1 cellular context compared by ENCODE assay signal in the genomic region with DNA sequence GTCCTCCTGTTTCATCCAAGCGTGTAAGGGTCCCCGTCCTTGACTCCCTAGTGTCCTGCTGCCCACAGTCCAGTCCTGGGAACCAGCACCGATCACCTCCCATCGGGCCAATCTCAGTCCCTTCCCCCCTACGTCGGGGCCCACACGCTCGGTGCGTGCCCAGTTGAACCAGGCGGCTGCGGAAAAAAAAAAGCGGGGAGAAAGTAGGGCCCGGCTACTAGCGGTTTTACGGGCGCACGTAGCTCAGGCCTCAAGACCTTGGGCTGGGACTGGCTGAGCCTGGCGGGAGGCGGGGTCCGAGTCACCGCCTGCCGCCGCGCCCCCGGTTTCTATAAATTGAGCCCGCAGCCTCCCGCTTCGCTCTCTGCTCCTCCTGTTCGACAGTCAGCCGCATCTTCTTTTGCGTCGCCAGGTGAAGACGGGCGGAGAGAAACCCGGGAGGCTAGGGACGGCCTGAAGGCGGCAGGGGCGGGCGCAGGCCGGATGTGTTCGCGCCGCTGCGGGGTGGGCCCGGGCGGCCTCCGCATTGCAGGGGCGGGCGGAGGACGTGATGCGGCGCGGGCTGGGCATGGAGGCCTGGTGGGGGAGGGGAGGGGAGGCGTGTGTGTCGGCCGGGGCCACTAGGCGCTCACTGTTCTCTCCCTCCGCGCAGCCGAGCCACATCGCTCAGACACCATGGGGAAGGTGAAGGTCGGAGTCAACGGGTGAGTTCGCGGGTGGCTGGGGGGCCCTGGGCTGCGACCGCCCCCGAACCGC.
A peak's percentile ranks its signal among the peaks of the same experiment; 100 is the strongest.
TF ChIP-seq lines count a peak whose summit lies in the region.

Gene GAPDH (plus strand): TSS at position 360 of the 756 bp plus-strand sequence. CDS start 316 bp downstream, at position 676.

TF ChIP-seq in K562, 482 proteins besides CTCF, POLR2A, EP300 and RAD21 (continued from another document and continues in another):
- TF ChIP-seq ZNF384 (IDR thresholded peaks at IDR 0.05; ENCODE audit: low read depth, low read length) (peak; percentile 95), ZKSCAN8 (CRISPR knock-in tag; IDR thresholded peaks at IDR 0.05) (no peak), YY1 (IDR thresholded peaks at IDR 0.05; ENCODE audit: borderline replicate concordance in 1 of 3, control insufficient read depth in 1 of 3, extremely low read depth in 1 of 3, insufficient read depth in 3 of 3, insufficient read length in 1 of 3, insufficient replicate concordance in 2 of 3, low read depth in 1 of 3, low read length in 2 of 3) (peak in 2 of 3 experiments; percentile 23 to 48), HMBOX1 (IDR thresholded peaks at IDR 0.05) (no peak), SP2 (IDR thresholded peaks at IDR 0.05; ENCODE audit: extremely low read depth, low read depth, low read length, poor library complexity, severe bottlenecking) (no peak), MCM2 (IDR thresholded peaks at IDR 0.05; ENCODE audit: low read depth) (no peak), SLC30A9 (CRISPR knock-in tag; IDR thresholded peaks at IDR 0.05) (no peak), HIVEP1 (CRISPR knock-in tag; IDR thresholded peaks at IDR 0.05) (no peak), DNMT1 (IDR thresholded peaks at IDR 0.05) (no peak), HNRNPUL1 (IDR thresholded peaks at IDR 0.05; ENCODE audit: low read length) (no peak), GTF2A2 (tag; IDR thresholded peaks at IDR 0.05) (peak; percentile 83), POLR2B (IDR thresholded peaks at IDR 0.05; ENCODE audit: low read depth, partially characterized antibody) (peak; percentile 95), SMAD2 (IDR thresholded peaks at IDR 0.05; ENCODE audit: low read depth, low read length) (no peak), RBM22 (IDR thresholded peaks at IDR 0.05; ENCODE audit: low read depth, low read length, poor library complexity, severe bottlenecking) (no peak), ZBTB43 (CRISPR knock-in tag; IDR thresholded peaks at IDR 0.05) (no peak), MTF1 (CRISPR knock-in tag; IDR thresholded peaks at IDR 0.05; ENCODE audit: borderline replicate concordance) (no peak), NCOA6 (IDR thresholded peaks at IDR 0.05) (peak; percentile 71), PHTF2 (CRISPR knock-in tag; IDR thresholded peaks at IDR 0.05) (no peak), SMARCB1 (IDR thresholded peaks at IDR 0.05; ENCODE audit: insufficient read length, low read depth) (no peak), NELFE (IDR thresholded peaks at IDR 0.05; ENCODE audit: insufficient read depth, insufficient read length) (peak; percentile 43), CBX1 (IDR thresholded peaks at IDR 0.05; ENCODE audit: low read depth) (peak; percentile 86; the same call in 1 of the 2 replicates), RBM17 (IDR thresholded peaks at IDR 0.05; ENCODE audit: borderline replicate concordance, low read depth, low read length) (no peak), CHCHD3 (CRISPR knock-in tag; IDR thresholded peaks at IDR 0.05) (no peak), ZNF121 (CRISPR knock-in tag; conservative IDR thresholded peaks at IDR 0.05) (no peak), RBBP5 (IDR thresholded peaks at IDR 0.05; ENCODE audit: borderline replicate concordance, insufficient read depth, low read length, poor library complexity, severe bottlenecking) (no peak), TBP (optimal IDR thresholded peaks at IDR 0.05; ENCODE audit: low read depth, low read length) (peak; percentile 98)
- TF ChIP-seq, protein P1, sequence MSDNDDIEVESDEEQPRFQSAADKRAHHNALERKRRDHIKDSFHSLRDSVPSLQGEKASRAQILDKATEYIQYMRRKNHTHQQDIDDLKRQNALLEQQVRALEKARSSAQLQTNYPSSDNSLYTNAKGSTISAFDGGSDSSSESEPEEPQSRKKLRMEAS (CRISPR knock-in tag; IDR thresholded peaks at IDR 0.05), result peak; percentile 96
- TF ChIP-seq, protein P2, sequence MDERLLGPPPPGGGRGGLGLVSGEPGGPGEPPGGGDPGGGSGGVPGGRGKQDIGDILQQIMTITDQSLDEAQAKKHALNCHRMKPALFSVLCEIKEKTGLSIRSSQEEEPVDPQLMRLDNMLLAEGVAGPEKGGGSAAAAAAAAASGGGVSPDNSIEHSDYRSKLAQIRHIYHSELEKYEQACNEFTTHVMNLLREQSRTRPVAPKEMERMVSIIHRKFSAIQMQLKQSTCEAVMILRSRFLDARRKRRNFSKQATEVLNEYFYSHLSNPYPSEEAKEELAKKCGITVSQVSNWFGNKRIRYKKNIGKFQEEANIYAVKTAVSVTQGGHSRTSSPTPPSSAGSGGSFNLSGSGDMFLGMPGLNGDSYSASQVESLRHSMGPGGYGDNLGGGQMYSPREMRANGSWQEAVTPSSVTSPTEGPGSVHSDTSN (CRISPR knock-in tag; IDR thresholded peaks at IDR 0.05; ENCODE audit: low read depth), result no peak
- TF ChIP-seq, protein P2 (tag; conservative IDR thresholded peaks at IDR 0.05; ENCODE audit: low read depth), result no peak
- TF ChIP-seq, protein P3, sequence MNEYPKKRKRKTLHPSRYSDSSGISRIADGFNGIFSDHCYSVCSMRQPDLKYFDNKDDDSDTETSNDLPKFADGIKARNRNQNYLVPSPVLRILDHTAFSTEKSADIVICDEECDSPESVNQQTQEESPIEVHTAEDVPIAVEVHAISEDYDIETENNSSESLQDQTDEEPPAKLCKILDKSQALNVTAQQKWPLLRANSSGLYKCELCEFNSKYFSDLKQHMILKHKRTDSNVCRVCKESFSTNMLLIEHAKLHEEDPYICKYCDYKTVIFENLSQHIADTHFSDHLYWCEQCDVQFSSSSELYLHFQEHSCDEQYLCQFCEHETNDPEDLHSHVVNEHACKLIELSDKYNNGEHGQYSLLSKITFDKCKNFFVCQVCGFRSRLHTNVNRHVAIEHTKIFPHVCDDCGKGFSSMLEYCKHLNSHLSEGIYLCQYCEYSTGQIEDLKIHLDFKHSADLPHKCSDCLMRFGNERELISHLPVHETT (CRISPR knock-in tag; conservative IDR thresholded peaks at IDR 0.05 in 1 of 2, IDR thresholded peaks at IDR 0.05 in 1 of 2), result 0 out of 4 replicates have a peak, but pooled peaks of 1 of the 2 experiments have one; percentile 45
- TF ChIP-seq, protein P4, sequence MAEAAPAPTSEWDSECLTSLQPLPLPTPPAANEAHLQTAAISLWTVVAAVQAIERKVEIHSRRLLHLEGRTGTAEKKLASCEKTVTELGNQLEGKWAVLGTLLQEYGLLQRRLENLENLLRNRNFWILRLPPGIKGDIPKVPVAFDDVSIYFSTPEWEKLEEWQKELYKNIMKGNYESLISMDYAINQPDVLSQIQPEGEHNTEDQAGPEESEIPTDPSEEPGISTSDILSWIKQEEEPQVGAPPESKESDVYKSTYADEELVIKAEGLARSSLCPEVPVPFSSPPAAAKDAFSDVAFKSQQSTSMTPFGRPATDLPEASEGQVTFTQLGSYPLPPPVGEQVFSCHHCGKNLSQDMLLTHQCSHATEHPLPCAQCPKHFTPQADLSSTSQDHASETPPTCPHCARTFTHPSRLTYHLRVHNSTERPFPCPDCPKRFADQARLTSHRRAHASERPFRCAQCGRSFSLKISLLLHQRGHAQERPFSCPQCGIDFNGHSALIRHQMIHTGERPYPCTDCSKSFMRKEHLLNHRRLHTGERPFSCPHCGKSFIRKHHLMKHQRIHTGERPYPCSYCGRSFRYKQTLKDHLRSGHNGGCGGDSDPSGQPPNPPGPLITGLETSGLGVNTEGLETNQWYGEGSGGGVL (CRISPR knock-in tag; IDR thresholded peaks at IDR 0.05), result no peak
- TF ChIP-seq, protein P5, sequence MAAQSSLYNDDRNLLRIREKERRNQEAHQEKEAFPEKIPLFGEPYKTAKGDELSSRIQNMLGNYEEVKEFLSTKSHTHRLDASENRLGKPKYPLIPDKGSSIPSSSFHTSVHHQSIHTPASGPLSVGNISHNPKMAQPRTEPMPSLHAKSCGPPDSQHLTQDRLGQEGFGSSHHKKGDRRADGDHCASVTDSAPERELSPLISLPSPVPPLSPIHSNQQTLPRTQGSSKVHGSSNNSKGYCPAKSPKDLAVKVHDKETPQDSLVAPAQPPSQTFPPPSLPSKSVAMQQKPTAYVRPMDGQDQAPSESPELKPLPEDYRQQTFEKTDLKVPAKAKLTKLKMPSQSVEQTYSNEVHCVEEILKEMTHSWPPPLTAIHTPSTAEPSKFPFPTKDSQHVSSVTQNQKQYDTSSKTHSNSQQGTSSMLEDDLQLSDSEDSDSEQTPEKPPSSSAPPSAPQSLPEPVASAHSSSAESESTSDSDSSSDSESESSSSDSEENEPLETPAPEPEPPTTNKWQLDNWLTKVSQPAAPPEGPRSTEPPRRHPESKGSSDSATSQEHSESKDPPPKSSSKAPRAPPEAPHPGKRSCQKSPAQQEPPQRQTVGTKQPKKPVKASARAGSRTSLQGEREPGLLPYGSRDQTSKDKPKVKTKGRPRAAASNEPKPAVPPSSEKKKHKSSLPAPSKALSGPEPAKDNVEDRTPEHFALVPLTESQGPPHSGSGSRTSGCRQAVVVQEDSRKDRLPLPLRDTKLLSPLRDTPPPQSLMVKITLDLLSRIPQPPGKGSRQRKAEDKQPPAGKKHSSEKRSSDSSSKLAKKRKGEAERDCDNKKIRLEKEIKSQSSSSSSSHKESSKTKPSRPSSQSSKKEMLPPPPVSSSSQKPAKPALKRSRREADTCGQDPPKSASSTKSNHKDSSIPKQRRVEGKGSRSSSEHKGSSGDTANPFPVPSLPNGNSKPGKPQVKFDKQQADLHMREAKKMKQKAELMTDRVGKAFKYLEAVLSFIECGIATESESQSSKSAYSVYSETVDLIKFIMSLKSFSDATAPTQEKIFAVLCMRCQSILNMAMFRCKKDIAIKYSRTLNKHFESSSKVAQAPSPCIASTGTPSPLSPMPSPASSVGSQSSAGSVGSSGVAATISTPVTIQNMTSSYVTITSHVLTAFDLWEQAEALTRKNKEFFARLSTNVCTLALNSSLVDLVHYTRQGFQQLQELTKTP (IDR thresholded peaks at IDR 0.05; ENCODE audit: low read depth in 1 of 2, partially characterized antibody in 2 of 2), result peak in 1 of 2 experiments; percentile 86
- TF ChIP-seq, protein P6, sequence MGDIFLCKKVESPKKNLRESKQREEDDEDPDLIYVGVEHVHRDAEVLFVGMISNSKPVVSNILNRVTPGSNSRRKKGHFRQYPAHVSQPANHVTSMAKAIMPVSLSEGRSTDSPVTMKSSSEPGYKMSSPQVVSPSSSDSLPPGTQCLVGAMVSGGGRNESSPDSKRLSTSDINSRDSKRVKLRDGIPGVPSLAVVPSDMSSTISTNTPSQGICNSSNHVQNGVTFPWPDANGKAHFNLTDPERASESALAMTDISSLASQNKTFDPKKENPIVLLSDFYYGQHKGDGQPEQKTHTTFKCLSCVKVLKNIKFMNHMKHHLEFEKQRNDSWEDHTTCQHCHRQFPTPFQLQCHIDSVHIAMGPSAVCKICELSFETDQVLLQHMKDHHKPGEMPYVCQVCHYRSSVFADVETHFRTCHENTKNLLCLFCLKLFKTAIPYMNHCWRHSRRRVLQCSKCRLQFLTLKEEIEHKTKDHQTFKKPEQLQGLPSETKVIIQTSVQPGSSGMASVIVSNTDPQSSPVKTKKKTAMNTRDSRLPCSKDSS (IDR thresholded peaks at IDR 0.05; ENCODE audit: low read depth, partially characterized antibody), result no peak
- TF ChIP-seq, protein P7, sequence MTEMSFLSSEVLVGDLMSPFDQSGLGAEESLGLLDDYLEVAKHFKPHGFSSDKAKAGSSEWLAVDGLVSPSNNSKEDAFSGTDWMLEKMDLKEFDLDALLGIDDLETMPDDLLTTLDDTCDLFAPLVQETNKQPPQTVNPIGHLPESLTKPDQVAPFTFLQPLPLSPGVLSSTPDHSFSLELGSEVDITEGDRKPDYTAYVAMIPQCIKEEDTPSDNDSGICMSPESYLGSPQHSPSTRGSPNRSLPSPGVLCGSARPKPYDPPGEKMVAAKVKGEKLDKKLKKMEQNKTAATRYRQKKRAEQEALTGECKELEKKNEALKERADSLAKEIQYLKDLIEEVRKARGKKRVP (CRISPR knock-in tag; IDR thresholded peaks at IDR 0.05), result no peak
- TF ChIP-seq, protein P8, sequence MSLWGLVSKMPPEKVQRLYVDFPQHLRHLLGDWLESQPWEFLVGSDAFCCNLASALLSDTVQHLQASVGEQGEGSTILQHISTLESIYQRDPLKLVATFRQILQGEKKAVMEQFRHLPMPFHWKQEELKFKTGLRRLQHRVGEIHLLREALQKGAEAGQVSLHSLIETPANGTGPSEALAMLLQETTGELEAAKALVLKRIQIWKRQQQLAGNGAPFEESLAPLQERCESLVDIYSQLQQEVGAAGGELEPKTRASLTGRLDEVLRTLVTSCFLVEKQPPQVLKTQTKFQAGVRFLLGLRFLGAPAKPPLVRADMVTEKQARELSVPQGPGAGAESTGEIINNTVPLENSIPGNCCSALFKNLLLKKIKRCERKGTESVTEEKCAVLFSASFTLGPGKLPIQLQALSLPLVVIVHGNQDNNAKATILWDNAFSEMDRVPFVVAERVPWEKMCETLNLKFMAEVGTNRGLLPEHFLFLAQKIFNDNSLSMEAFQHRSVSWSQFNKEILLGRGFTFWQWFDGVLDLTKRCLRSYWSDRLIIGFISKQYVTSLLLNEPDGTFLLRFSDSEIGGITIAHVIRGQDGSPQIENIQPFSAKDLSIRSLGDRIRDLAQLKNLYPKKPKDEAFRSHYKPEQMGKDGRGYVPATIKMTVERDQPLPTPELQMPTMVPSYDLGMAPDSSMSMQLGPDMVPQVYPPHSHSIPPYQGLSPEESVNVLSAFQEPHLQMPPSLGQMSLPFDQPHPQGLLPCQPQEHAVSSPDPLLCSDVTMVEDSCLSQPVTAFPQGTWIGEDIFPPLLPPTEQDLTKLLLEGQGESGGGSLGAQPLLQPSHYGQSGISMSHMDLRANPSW (CRISPR knock-in tag; IDR thresholded peaks at IDR 0.05), result no peak
